ENCODE assay signal across 8 cellular contexts in the genomic region with DNA sequence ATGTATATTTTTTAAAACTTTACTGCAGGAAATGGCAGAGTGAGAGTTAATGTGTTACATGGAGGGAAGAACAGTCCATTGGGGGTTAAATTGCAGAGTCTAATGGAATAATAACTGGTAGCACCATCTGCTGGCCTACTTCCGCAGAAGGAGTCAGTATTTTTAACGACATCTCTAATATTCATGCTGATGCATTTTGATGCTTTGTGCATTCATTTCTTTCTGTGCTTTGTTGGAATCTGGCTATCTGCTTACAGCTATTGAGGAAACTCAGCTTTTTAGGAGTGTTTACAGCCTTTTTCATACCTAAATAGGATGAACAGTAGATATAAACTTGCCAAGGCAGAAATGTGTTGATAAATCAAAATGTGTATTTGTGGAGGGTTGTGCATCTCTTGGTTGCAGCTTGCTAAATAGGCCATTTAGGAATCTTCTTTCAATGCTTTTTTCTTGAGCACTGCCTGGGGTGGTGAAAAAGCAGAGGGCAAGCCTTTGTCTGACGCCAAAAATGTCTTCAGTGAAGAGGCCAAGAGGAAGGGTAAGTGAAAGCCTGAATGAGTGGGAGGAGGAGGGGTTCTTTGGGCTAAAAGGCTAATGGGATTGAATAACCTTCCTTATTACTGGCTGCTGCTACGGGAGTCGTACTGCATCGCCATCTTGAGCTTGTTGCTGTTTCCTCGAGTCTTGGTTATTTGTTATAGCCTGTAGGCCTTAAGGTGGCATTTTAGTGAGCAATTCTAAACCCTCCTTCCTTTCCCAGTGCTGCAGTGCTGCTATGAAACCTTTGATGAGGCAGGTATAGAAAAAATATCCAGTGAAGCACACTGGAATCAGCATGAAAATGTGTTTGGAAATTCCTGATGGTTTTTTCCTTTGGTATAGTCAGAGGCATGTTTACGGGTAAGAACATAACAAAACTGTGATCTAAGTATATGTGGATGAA.
DNase-seq lines count a peak whose midpoint lies in the region; ATAC-seq and TF ChIP-seq lines count a peak whose summit lies in the region.

No MANE protein-coding gene starts in this region.

- H3K4me3 Mint-ChIP-seq in IgD-negative memory B cell, result peak overlapping the region; percentile 67 to 87 (median 81)

- peak overlapping the region; percentile 94 for H3K27ac ChIP-seq in OCI-LY7 (ENCODE audit: low read depth, low read length, poor library complexity, severe bottlenecking)
- peak overlapping the region; percentile 97 for H3K27ac ChIP-seq in iPS-18a (ENCODE audit: low read length)
- H3K27ac ChIP-seq in sigmoid colon, result peak overlapping the region; percentile 79 to 82 (median 81)

- no peaks in the 10 kb centered on the region for H3K9me2 ChIP-seq in OCI-LY7 (ENCODE audit: insufficient read depth, low read length)

- peak; percentile 81 for DNase-seq in GM10248 (ENCODE audit: extremely low spot score)
- DNase-seq in OCI-LY7 (ENCODE audit: low spot score), result peak; percentile 88
- peak; percentile 10 to 83 for DNase-seq in T47D (ENCODE audit: low read depth in 1 of 2, low spot score in 1 of 2)
- no peak for DNase-seq in sigmoid colon
- no peak for DNase-seq in ureter (ENCODE audit: low spot score)

- H3K36me3 Mint-ChIP-seq in IgD-negative memory B cell, result peaks cover 6% of the 10 kb centered on the region

- CTCF ChIA-PET in GM10248 (lab: Yijun Ruan, JAX), result interaction anchor here (0.6 to 3.4 kb wide), 28 partner anchors 10 to 295 kb away, joined by 3 to 33 read pairs (median 5); partner anchors contain the start of genes AKTIP and CHD9
- CTCF ChIA-PET in OCI-LY7 (lab: Charles Lee; ENCODE audit: unreplicated experiment), result interaction anchor here (1.5 kb wide), 1 partner anchor 153 kb away, joined by 4 read pairs; the partner anchor contains the start of gene CHD9

- BruUV-seq in OCI-LY7 (replicated peaks; lab: Mats Ljungman, UMichigan), result no TSS peak

- H3K27me3 ChIP-seq in iPS-18a (ENCODE audit: control insufficient read depth, insufficient read depth, low read length), result no peaks in the 10 kb centered on the region
- no peaks in the 10 kb centered on the region for H3K27me3 ChIP-seq in sigmoid colon

- no peak for TF ChIP-seq POLR2A in sigmoid colon (IDR thresholded peaks at IDR 0.05)

- peak overlapping the region; percentile 73 to 87 (median 84) for H3K27ac Mint-ChIP-seq in IgD-negative memory B cell

- H3K4me1 ChIP-seq in OCI-LY7 (ENCODE audit: insufficient read depth, low read length, poor library complexity, severe bottlenecking) (peaks cover 33% of the 10 kb centered on the region), iPS-18a (ENCODE audit: control insufficient read depth, low read depth, low read length) (peaks cover 12% of the 10 kb centered on the region), sigmoid colon (peaks cover 0 to 63% (median 31%) of the 10 kb centered on the region in 4 donors)

- no peaks in the 10 kb centered on the region for H3K9me3 Mint-ChIP-seq in IgD-negative memory B cell

- 3 to 6% methylated on average over 8 of the region's 8 CpGs for whole genome bisulfite sequencing in sigmoid colon, 2 donors

- H3K79me2 ChIP-seq in OCI-LY7 (ENCODE audit: insufficient read depth, low read depth, low read length), result peaks cover 84% of the 10 kb centered on the region

- TF ChIP-seq CTCF in GM10248 (IDR thresholded peaks at IDR 0.05; ENCODE audit: control extremely low read depth, extremely low read depth, low read depth, missing control alignments), result peak; percentile 52
- peak; percentile 83 for TF ChIP-seq CTCF in OCI-LY7 (conservative IDR thresholded peaks at IDR 0.05; ENCODE audit: low read length)
- TF ChIP-seq CTCF in sigmoid colon (IDR thresholded peaks at IDR 0.05), result peak; percentile 38 to 55 (median 52)

- ATAC-seq in GM21737 (IDR thresholded peaks at IDR 0.05; ENCODE audit: unreplicated experiment), result peak; percentile 77

- H3K9me3 ChIP-seq in OCI-LY7 (ENCODE audit: low read length), result no peaks in the 10 kb centered on the region
- no peaks in the 10 kb centered on the region for H3K9me3 ChIP-seq in iPS-18a (ENCODE audit: control insufficient read depth, low read depth, low read length)
- H3K9me3 ChIP-seq in sigmoid colon, result no peaks in the 10 kb centered on the region

- H3K4me1 Mint-ChIP-seq in IgD-negative memory B cell, result peaks cover 23 to 28% (median 27%) of the 10 kb centered on the region in 3 donors

- no peak for TF ChIP-seq EP300 in sigmoid colon (IDR thresholded peaks at IDR 0.05)

- in situ Hi-C loops in T47D (cut with HindIII; ENCODE audit: low pct_unique_long_range_greater_than_20kb, low sequenced_read_pairs), result no loop called here

- POLR2A ChIA-PET in GM10248 (lab: Yijun Ruan, JAX), result interaction anchor here (0.7 kb wide), 1 partner anchor 496 kb away, joined by 3 read pairs; no protein-coding TSS in a partner anchor
- POLR2A ChIA-PET in OCI-LY7 (lab: Charles Lee), result interaction anchor here (0.6 to 2.7 kb wide), 20 partner anchors 11 to 1719 kb away, joined by 3 to 12 read pairs (median 4); partner anchors contain the start of gene CHD9

- H3K36me3 ChIP-seq in OCI-LY7 (ENCODE audit: insufficient read depth, low read length) (peaks cover 48% of the 10 kb centered on the region), iPS-18a (ENCODE audit: control insufficient read depth, low read depth, low read length) (peaks cover 7% of the 10 kb centered on the region), sigmoid colon (no peaks in the 10 kb centered on the region)

- H3K4me3 ChIP-seq in OCI-LY7 (ENCODE audit: low read depth, low read length, poor library complexity, severe bottlenecking) (peak overlapping the region; percentile 88), iPS-18a (ENCODE audit: low read length) (peak overlapping the region; percentile 77), sigmoid colon (peak overlapping the region; percentile 9 to 43 (median 40))

- intact Hi-C loops in OCI-LY7 (cut with micrococcal nuclease; ENCODE audit: unreplicated experiment) (loop anchor here (1.0 to 2.0 kb wide), 2 partner anchors 77 to 153 kb away; no protein-coding TSS in a partner anchor), sigmoid colon (cut with DNase I) (loop anchor here (1.0 to 5.0 kb wide), 3 partner anchors 51 to 153 kb away; partner anchors contain the start of gene CHD9)

- H2AFZ ChIP-seq in OCI-LY7 (ENCODE audit: low read length), result peak overlapping the region; percentile 59

- no peaks in the 10 kb centered on the region for H3K27me3 Mint-ChIP-seq in IgD-negative memory B cell

- H3K9ac ChIP-seq in iPS-18a (ENCODE audit: low read length), result peak overlapping the region; percentile 92

- no peaks in the 10 kb centered on the region for H4K20me1 ChIP-seq in OCI-LY7 (ENCODE audit: insufficient read depth, low read length)

- H3K4me2 ChIP-seq in OCI-LY7 (ENCODE audit: low read length), result peak overlapping the region; percentile 85

Comparison
In these comparisons a context has a peak if more than half of its experiments do, and no peak if none do; other contexts are left out.
1. DNase-seq: peak in GM10248 (single experiment), OCI-LY7 (single experiment) and T47D (2 of 2); none in sigmoid colon (single experiment) and ureter (single experiment).
2. Peak in every context shown above with its lines, with median percentiles within 50 percentile points of each other: CTCF ChIP-seq, H3K27ac ChIP-seq and H3K4me3 ChIP-seq.